ENCODE assay signal across 1 cellular context in the genomic region with DNA sequence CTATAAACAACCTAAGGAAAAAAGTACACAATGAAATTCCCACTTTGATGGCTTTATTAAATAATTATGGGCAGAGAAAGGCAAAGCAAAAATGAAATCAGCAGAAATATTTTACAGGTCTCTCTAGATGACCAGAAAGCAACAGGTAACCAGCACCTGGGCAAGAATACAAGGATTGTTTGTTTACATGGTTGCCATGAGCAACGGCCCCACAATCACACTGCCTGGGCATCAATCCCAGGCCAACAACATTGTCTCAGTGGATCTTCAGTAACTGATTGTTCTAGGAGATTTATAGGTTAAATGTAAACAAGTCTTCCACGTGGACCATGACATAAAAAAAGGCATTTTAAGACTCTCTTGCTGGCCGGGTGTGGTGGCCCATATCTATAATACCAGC.
TF ChIP-seq lines count a peak whose summit lies in the region.

No MANE protein-coding gene starts in this region.

TF ChIP-seq in H1, 55 proteins besides CTCF, POLR2A, EP300 and RAD21:
- TF ChIP-seq NANOG (IDR thresholded peaks at IDR 0.05; ENCODE audit: insufficient read depth, low read depth, low read length, poor library complexity, severe bottlenecking), result no peak
- peak; percentile 65; the same call in 1 of the 2 replicates for TF ChIP-seq TCF12 (IDR thresholded peaks at IDR 0.05; ENCODE audit: low read depth, low read length)
- peak; percentile 36; the same call in 1 of the 2 replicates for TF ChIP-seq SP1 (IDR thresholded peaks at IDR 0.05; ENCODE audit: low read depth, low read length)
